ENCODE assay signal across 20 cellular contexts in the genomic region with DNA sequence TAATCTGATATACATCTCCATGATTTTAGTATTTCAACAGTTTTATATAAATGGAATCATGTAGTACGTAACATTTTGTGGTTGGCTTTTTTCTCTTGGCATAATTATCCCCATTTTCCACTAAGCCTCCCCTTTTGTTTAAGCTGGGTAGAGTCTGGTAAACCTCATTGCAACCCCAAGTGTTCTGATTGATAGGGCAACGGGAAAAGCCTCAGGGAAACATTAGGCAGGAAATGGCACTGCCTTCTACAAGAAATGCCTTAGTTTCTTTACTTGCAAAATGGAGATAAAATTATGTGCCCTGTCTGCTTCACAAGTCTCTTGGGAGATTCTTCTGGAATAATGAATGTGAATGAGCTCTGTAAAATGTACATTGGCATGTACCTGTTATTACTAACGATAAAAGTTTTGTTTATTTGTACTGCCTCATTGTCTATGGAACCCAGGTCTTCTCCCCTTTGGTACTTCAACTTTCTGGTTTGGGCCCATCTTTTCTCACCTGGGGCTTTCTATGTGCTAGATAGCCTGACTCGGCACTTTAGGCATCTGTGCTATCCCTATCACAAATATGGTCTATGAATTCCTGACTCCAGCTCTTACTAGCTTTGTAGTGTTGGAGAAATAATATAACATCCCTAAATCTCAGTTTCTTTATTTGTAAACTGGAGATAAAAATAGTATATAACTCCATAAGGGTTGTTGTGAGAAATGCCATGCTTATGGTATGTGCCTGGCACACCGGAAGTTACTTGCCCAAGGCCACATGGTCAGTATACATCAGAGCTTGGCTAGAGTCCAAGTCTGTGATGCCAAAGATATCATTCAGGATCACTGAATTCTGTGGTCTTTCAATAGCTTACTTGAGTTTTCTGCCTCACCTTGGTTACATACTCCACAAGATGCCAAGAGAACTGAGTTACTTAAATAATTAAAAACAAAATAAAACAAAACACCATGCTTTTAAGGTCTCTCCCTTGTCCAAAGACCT. TPM values are rescaled to one million over a fixed set of nuclear protein-coding genes. Genes with fewer than 3 reads are reported as not detected.
DNase-seq lines count a peak whose midpoint lies in the region; ATAC-seq, FAIRE-seq and TF ChIP-seq lines count a peak whose summit lies in the region.
"Had no signal": no experiment of that assay in that cellular context is flagged by ENCODE, and none has a peak within 500 bp of the region (broad histone marks: within the 10 kb centered on the region; RNA-seq: fewer than 3 reads in every experiment).

No MANE protein-coding gene starts in this region.

- H3K27me3 ChIP-seq in HepG2 (ENCODE audit: control insufficient read depth in 1 of 2, insufficient read depth in 2 of 2, low read length in 2 of 2) (peaks cover 0 to 10% of the 10 kb centered on the region in 2 experiments; a peak in 2 of 5 replicates), right lobe of liver (no peaks in the 10 kb centered on the region), bronchial epithelial cell (ENCODE audit: control insufficient read depth, insufficient read depth, low read length) (no peaks in the 10 kb centered on the region), right cardiac atrium (ENCODE audit: control insufficient read depth, insufficient read depth) (no peaks in the 10 kb centered on the region)
- H3K27me3 ChIP-seq: heart right ventricle, SJSA1 had no signal

- in situ Hi-C loops in HepG2 (cut with HindIII; ENCODE audit: extremely low pct_ligation_motif_present, low pct_unique_long_range_greater_than_20kb): loop anchor here (5.0 kb wide), 2 partner anchors 144 to 199 kb away; no protein-coding TSS in a partner anchor
- in situ Hi-C loops in G401 (cut with HindIII; ENCODE audit: low sequenced_read_pairs): no loop called here

- 53% methylated on average over 5 of the region's 5 CpGs for WGBS in HepG2 (ENCODE audit: low lambda C conversion rate)
- 77% methylated on average over 5 of the region's 5 CpGs for WGBS in right lobe of liver (ENCODE audit: insufficient coverage, low coverage, low lambda C conversion rate, missing lambda C conversion rate)
- WGBS in right cardiac atrium: 78% methylated on average over 5 of the region's 5 CpGs

- no peak overlapping the region for H3K4me3 ChIP-seq in HepG2 (replicated peaks in 1 of 3; ENCODE audit: insufficient read depth in 1 of 3, low read depth in 2 of 3, low read length in 3 of 3)
- no peak overlapping the region for H3K4me3 ChIP-seq in right lobe of liver
- H3K4me3 ChIP-seq in bronchial epithelial cell (ENCODE audit: low read depth, low read length): no peak overlapping the region
- H3K4me3 ChIP-seq in right cardiac atrium (ENCODE audit: low read length): no peak overlapping the region
- H3K4me3 ChIP-seq: coronary artery, HAP-1, heart right ventricle, SJSA1 had no signal

- TF ChIP-seq CTCF in HepG2 (CRISPR knock-in tag; IDR thresholded peaks at IDR 0.05): no peak
- no peak for TF ChIP-seq CTCF in right lobe of liver (IDR thresholded peaks at IDR 0.05)
- TF ChIP-seq CTCF in bronchial epithelial cell (IDR thresholded peaks at IDR 0.05; ENCODE audit: insufficient read depth, low read length, severe bottlenecking): no peak

- FAIRE-seq in HepG2 (lab: Jason Lieb, UNC): no peak
- no peak for FAIRE-seq in RCC 7860 (lab: Jason Lieb, UNC)
- no peak for FAIRE-seq in bronchial epithelial cell (lab: Jason Lieb, UNC)

- H3K9me3 ChIP-seq in HepG2 (ENCODE audit: low read length) (no peaks in the 10 kb centered on the region), right lobe of liver (no peaks in the 10 kb centered on the region), right cardiac atrium (ENCODE audit: control insufficient read depth, low read length) (no peaks in the 10 kb centered on the region)
- H3K9me3 ChIP-seq: HAP-1, heart right ventricle, SJSA1 had no signal

- H3K27ac ChIP-seq in HepG2 (ENCODE audit: extremely low read length, insufficient read depth, low read length) (no peak overlapping the region), right lobe of liver (no peak overlapping the region), right cardiac atrium (ENCODE audit: low read length) (no peak overlapping the region)
- H3K27ac ChIP-seq: coronary artery, heart right ventricle, HL-60, SJSA1, WERI-Rb-1 had no signal

- no peaks in the 10 kb centered on the region for H4K20me1 ChIP-seq in HepG2 (ENCODE audit: insufficient read depth, low read length)

- no peak overlapping the region for H3K9ac ChIP-seq in HepG2 (ENCODE audit: insufficient read depth, low read depth, low read length)

- TF ChIP-seq POLR2A in HepG2 (IDR thresholded peaks at IDR 0.05; ENCODE audit: insufficient read depth in 1 of 2, low read depth in 2 of 2, low read length in 2 of 2) (no peak), right lobe of liver (IDR thresholded peaks at IDR 0.05) (no peak)

- H3K36me3 ChIP-seq in HepG2 (replicated peaks in 1 of 2; ENCODE audit: control insufficient read depth in 1 of 2, insufficient read depth in 2 of 2, low read length in 2 of 2): no peaks in the 10 kb centered on the region
- H3K36me3 ChIP-seq in right lobe of liver: no peaks in the 10 kb centered on the region
- H3K36me3 ChIP-seq in bronchial epithelial cell (ENCODE audit: control insufficient read depth, insufficient read depth, low read length): no peaks in the 10 kb centered on the region
- H3K36me3 ChIP-seq: HAP-1, heart right ventricle, SJSA1, WERI-Rb-1 had no signal

- no peak for DNase-seq in HepG2 (ENCODE audit: low spot score)
- DNase-seq in right lobe of liver: no peak
- peak; percentile 19 for DNase-seq in RCC 7860 (ENCODE audit: low spot score)
- peak; percentile 41 for DNase-seq in bronchial epithelial cell (ENCODE audit: low read depth)
- DNase-seq in G401 (ENCODE audit: low spot score): no peak
- no peak for DNase-seq in right cardiac atrium
- no peak for DNase-seq in stimulated activated CD4-positive, alpha-beta T cell treated with anti-CD3 and anti-CD28 coated beads, Interleukin-1b, Interleukin-23, amount 100 ng/mL, for 48 hours
- DNase-seq in activated CD4-positive, alpha-beta T cell treated with anti-CD3 and anti-CD28 coated beads for 4 hours: no peak
- DNase-seq: activated effector memory CD4-positive, alpha-beta T cell treated with Interleukin-2 at 50 U/mL for 16 hours; activated naive CD8-positive, alpha-beta T cell treated with anti-CD3 and anti-CD28 coated beads, Interleukin-2, amount 50 U/mL, for 24 hours; C1 segment of cervical spinal cord; heart right ventricle; KBM-7; MV-4-11; naive thymus-derived CD8-positive, alpha-beta T cell; WERI-Rb-1 had no signal

- CTCF ChIA-PET in HepG2 (lab: Yijun Ruan, JAX; ENCODE audit: low intra/inter-chr PET ratio, low total read pairs): interaction anchor here (4.1 kb wide), 1 partner anchor 145 kb away, joined by 63 read pairs; no protein-coding TSS in a partner anchor

- H3K4me1 ChIP-seq in HepG2 (ENCODE audit: insufficient read depth, low read length): 0 out of 2 replicates have a peak, but pooled peaks cover 4% of the 10 kb centered on the region
- no peaks in the 10 kb centered on the region for H3K4me1 ChIP-seq in right lobe of liver
- H3K4me1 ChIP-seq in right cardiac atrium (ENCODE audit: control insufficient read depth, insufficient read depth, low read length): peaks cover 1% of the 10 kb centered on the region
- H3K4me1 ChIP-seq: HAP-1, SJSA1 had no signal

- no peak overlapping the region for H2AFZ ChIP-seq in HepG2 (ENCODE audit: low read length)

- no peaks in the 10 kb centered on the region for H3K79me2 ChIP-seq in HepG2 (ENCODE audit: insufficient read depth, low read length)

- no peak for ATAC-seq in HepG2
- ATAC-seq in right lobe of liver: no peak
- ATAC-seq in right cardiac atrium: no peak
- ATAC-seq: activated naive CD8-positive, alpha-beta T cell treated with anti-CD3 and anti-CD28 coated beads, Interleukin-2, amount 50 U/mL, for 24 hours; heart right ventricle; naive thymus-derived CD8-positive, alpha-beta T cell had no signal

- TF ChIP-seq RAD21 in HepG2 (CRISPR knock-in tag; IDR thresholded peaks at IDR 0.05): no peak

- H3K4me2 ChIP-seq in HepG2 (ENCODE audit: low read depth, low read length): no peak overlapping the region

- TF ChIP-seq EP300 in HepG2 (IDR thresholded peaks at IDR 0.05; ENCODE audit: low read depth in 2 of 2, low read length in 2 of 2) (no peak), HepG2 (CRISPR knock-in tag; IDR thresholded peaks at IDR 0.05; ENCODE audit: borderline replicate concordance) (no peak)

- intact Hi-C loops in HepG2 (cut with micrococcal nuclease; ENCODE audit: unreplicated experiment) (no loop called here), right lobe of liver (cut with DNase I) (loop anchor here in 1 of 2 donors (5.0 kb wide), 1 partner anchor 144 kb away; no protein-coding TSS in a partner anchor), right cardiac atrium (cut with DNase I) (loop anchor here in 3 of 4 donors (2.0 to 10.0 kb wide), 4 partner anchors 144 to 199 kb away; no protein-coding TSS in a partner anchor)

- POLR2A ChIA-PET in HepG2 (lab: Yijun Ruan, JAX): no interaction called here

- BruUV-seq in HepG2 (replicated peaks; lab: Mats Ljungman, UMichigan): no TSS peak

RNA-seq across cellular contexts. Expression of a gene that starts 48.2 kb away (rescaled TPM):
- 1.4 and 2.1 TPM in 2 replicates for total RNA-seq in HepG2 (2016; rRNA removed; fragmentation: Illumina TruSeq; extraction: Trizol)
- total RNA-seq in HepG2 (2016; cell fraction: cytosol; rRNA removed; fragmentation: Illumina TruSeq; extraction: Trizol; ENCODE audit: low read depth): 0.62 and 0.71 TPM in 2 replicates
- total RNA-seq in HepG2 (2016; cell fraction: insoluble cytoplasmic fraction; rRNA removed; fragmentation: Illumina TruSeq; extraction: Trizol): 1.2 and 2.9 TPM in 2 replicates
- total RNA-seq in HepG2 (2016; cell fraction: membrane; rRNA removed; fragmentation: Illumina TruSeq; extraction: Trizol): 1.0 and 1.5 TPM in 2 replicates
- total RNA-seq in HepG2 (2016; cell fraction: nucleus; rRNA removed; fragmentation: Illumina TruSeq; extraction: Trizol): 6.5 and 7.0 TPM in 2 replicates
- 5.9 and 6.3 TPM in 2 replicates for polyA plus RNA-seq in HepG2 (2011; rRNA removed)
- polyA plus RNA-seq in HepG2 (2011; cell fraction: cytosol; rRNA removed): 2.0 and 2.3 TPM in 2 replicates
- polyA plus RNA-seq in HepG2 (2011; cell fraction: nucleus; rRNA removed): 11.9 and 13.0 TPM in 2 replicates
- 1.7 and 2.6 TPM in 2 replicates for polyA plus RNA-seq in HepG2 (2012)
- polyA plus RNA-seq in HepG2 (2016; cell fraction: cytosol; fragmentation: Illumina TruSeq; extraction: Trizol; ENCODE audit: low read depth): 0.14 and 0.19 TPM in 2 replicates
- 0.78 and 1.9 TPM in 2 replicates for polyA plus RNA-seq in HepG2 (2016; cell fraction: insoluble cytoplasmic fraction; fragmentation: Illumina TruSeq; extraction: Trizol; ENCODE audit: low read depth)
- 0.31 and 0.64 TPM in 2 replicates for polyA plus RNA-seq in HepG2 (2016; cell fraction: membrane; fragmentation: Illumina TruSeq; extraction: Trizol; ENCODE audit: low read depth)
- polyA plus RNA-seq in HepG2 (2016; cell fraction: nucleus; fragmentation: Illumina TruSeq; extraction: Trizol; ENCODE audit: insufficient read depth, low read depth): 7.7 and 9.3 TPM in 2 replicates
- 7.4 and 14.5 TPM in 2 replicates for polyA minus RNA-seq in HepG2 (2011; rRNA and poly(A)+ RNA removed; ENCODE audit: low replicate concordance)
- 0.70 and 1.3 TPM in 2 replicates for polyA minus RNA-seq in HepG2 (2011; cell fraction: cytosol; rRNA and poly(A)+ RNA removed)
- 11.7 and 16.4 TPM in 2 replicates for polyA minus RNA-seq in HepG2 (2011; cell fraction: nucleus; rRNA and poly(A)+ RNA removed)
- total RNA-seq in right lobe of liver: 1 to 10 TPM; 1.1 to 2.2 (median 1.4) TPM
- total RNA-seq in bronchial epithelial cell: 4.7 TPM in 2 replicates
- 1.0 and 1.5 TPM in 2 replicates for total RNA-seq in G401 (2014; rRNA removed; shearing (Covaris generic))
- 1 to 10 TPM; 2.6 to 3.2 (median 2.7) TPM for total RNA-seq in right cardiac atrium
- 2.3 TPM for polyA plus RNA-seq in right cardiac atrium

Comparison
In these comparisons a context has a peak if more than half of its experiments do, and no peak if none do; other contexts are left out.
1. DNase-seq: peak in RCC 7860 (single experiment) and bronchial epithelial cell (single experiment); none in HepG2 (single experiment), right lobe of liver (0 of 3), G401 (single experiment), right cardiac atrium (0 of 3), stimulated activated CD4-positive, alpha-beta T cell treated with anti-CD3 and anti-CD28 coated beads, Interleukin-1b, Interleukin-23, amount 100 ng/mL, for 48 hours (single experiment) and activated CD4-positive, alpha-beta T cell treated with anti-CD3 and anti-CD28 coated beads for 4 hours (0 of 2).